ENCODE assay signal across 8 cellular contexts in genomic region chr9:137672907-137673791, GRCh38.
DNase-seq lines count a peak whose midpoint lies in the region; ATAC-seq and TF ChIP-seq lines count a peak whose summit lies in the region.

No MANE protein-coding gene starts in this region.

- no peaks in the 10 kb centered on the region for H3K27me3 ChIP-seq in KMS-11 (ENCODE audit: insufficient read depth, low read depth)

- no peak overlapping the region for H3K9ac ChIP-seq in KMS-11

- DNase-seq in EL (peak; percentile 59), RPMI8226 (peak; percentile 74), astrocyte of the spinal cord (ENCODE audit: low read depth, low spot score) (peak; percentile 79), iPS-NIHi11 (ENCODE audit: low spot score) (peak; percentile 63)
- DNase-seq in stimulated activated CD4-positive, alpha-beta T cell treated with anti-CD3 and anti-CD28 coated beads, Interleukin-15, amount 100 ng/mL, for 24 hours, result peak; percentile 50
- DNase-seq in effector CD8-positive, alpha-beta T cell (lab: John Stamatoyannopoulos, UW), result no peak

- peak; percentile 89 for TF ChIP-seq CTCF in KMS-11 (conservative IDR thresholded peaks at IDR 0.05; ENCODE audit: low read depth, low read length)
- TF ChIP-seq CTCF in astrocyte of the spinal cord (IDR thresholded peaks at IDR 0.05; ENCODE audit: low read depth, low read length), result peak; percentile 85

- in situ Hi-C loops in astrocyte of the spinal cord (cut with HindIII; ENCODE audit: low sequenced_read_pairs), result no loop called here

- no peak overlapping the region for H3K4me3 ChIP-seq in KMS-11 (IDR thresholded peaks at IDR 0.05; ENCODE audit: insufficient read depth, low read depth, low read length)
- no peak overlapping the region for H3K4me3 ChIP-seq in astrocyte of the spinal cord (ENCODE audit: low read depth, low read length)

- H3K27ac ChIP-seq in KMS-11, result no peak overlapping the region

- H3K4me1 ChIP-seq in KMS-11 (ENCODE audit: low read depth, poor library complexity, severe bottlenecking), result peaks cover 18% of the 10 kb centered on the region

- H4K20me1 ChIP-seq in KMS-11 (ENCODE audit: insufficient read depth), result no peaks in the 10 kb centered on the region

- H3K4me2 ChIP-seq in KMS-11, result no peak overlapping the region

- peaks cover 48% of the 10 kb centered on the region for H3K79me2 ChIP-seq in KMS-11 (ENCODE audit: insufficient read depth, low read depth)

- peak; percentile 79 for ATAC-seq in GM21447 (IDR thresholded peaks at IDR 0.05; ENCODE audit: unreplicated experiment)

- no peak overlapping the region for H2AFZ ChIP-seq in KMS-11 (ENCODE audit: low read depth)

- H3K36me3 ChIP-seq in KMS-11 (ENCODE audit: insufficient read depth), result no peaks in the 10 kb centered on the region
